10 cellular contexts compared by ENCODE assay signal in the genomic region with DNA sequence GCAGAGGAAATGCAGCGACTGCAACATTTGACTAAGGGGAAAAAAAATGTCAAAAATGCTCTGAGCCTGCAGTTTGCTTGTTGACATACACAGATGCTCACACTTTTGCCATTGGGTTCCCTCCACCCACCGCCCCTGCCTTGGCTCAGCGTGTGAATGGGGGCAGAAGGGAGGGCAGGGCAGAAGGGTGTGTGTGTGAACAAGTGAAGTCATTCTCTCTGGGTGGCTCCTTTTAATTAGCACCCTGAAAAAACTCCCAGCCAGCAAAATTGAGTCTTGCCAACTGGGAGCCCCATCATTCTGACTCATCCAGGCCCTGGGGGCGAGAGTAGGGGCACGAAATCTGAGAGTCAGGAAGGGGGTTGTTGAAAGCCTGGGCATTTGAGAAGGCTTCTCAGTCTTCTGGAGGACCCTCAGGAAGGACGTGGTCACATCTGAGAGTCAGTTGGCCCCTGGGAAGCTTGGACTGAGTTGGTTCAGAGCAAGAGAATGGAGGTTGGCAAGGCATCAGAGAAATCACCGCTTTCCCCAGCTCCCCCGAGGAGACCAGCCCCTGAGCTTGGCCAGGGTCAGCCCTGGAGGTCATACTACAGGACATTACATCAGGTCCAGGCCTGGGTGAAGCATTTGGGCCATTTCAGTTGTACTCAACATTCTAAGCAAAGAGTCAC. TPM values are rescaled to one million over a fixed set of nuclear protein-coding genes. Genes with fewer than 3 reads are reported as not detected.
DNase-seq lines count a peak whose midpoint lies in the region; TF ChIP-seq lines count a peak whose summit lies in the region.
"Had no signal": no experiment of that assay in that cellular context is flagged by ENCODE, and none has a peak within 500 bp of the region (broad histone marks: within the 10 kb centered on the region; RNA-seq: fewer than 3 reads in every experiment).

No MANE protein-coding gene starts in this region.

- no peaks in the 10 kb centered on the region for H3K36me3 Mint-ChIP-seq in H9 (ENCODE audit: insufficient read depth in 1 of 3, low read depth in 3 of 3)
- H3K36me3 Mint-ChIP-seq: activated naive CD4-positive, alpha-beta T cell treated with anti-CD3 and anti-CD28 coated beads, Interleukin-2, amount 50 U/mL, for 24 hours had no signal

- no peak overlapping the region for H3K14ac ChIP-seq in H9 (ENCODE audit: insufficient read depth, low read length)

- H3K36me3 ChIP-seq in GM23248 (ENCODE audit: low read depth) (no peaks in the 10 kb centered on the region), adipocyte (ENCODE audit: control insufficient read depth, insufficient read depth, low read length, severe bottlenecking) (no peaks in the 10 kb centered on the region), right atrium auricular region (no peaks in the 10 kb centered on the region)
- H3K36me3 ChIP-seq: neutrophil had no signal

- H3K9ac ChIP-seq in GM23248 = peak overlapping the region; percentile 82
- H3K9ac ChIP-seq in adipocyte (ENCODE audit: low read length) = peak overlapping the region; percentile 57
- no peak overlapping the region for H3K9ac ChIP-seq in H9 (ENCODE audit: extremely low read depth, insufficient read length, low read length)

- H3K56ac ChIP-seq in H9 (ENCODE audit: insufficient read length, low read depth, low read length) = no peak overlapping the region

- H3K79me1 ChIP-seq in H9 (ENCODE audit: insufficient read depth, low read depth, low read length, poor library complexity, severe bottlenecking) = no peaks in the 10 kb centered on the region

- H4K5ac ChIP-seq in H9 (ENCODE audit: insufficient read length, low read depth, low read length) = no peak overlapping the region

- H3K4me1 ChIP-seq in GM23248 (ENCODE audit: insufficient read depth) (peaks cover 41% of the 10 kb centered on the region), adipocyte (ENCODE audit: control insufficient read depth, insufficient read depth, low read length) (peaks cover 42% of the 10 kb centered on the region), right atrium auricular region (peaks cover 0 to 42% of the 10 kb centered on the region in 2 donors), H9 (ENCODE audit: insufficient read depth, low read length) (no peaks in the 10 kb centered on the region)

- no peak overlapping the region for H2BK20ac ChIP-seq in H9 (ENCODE audit: low read depth, low read length, poor library complexity, severe bottlenecking)

- H3K9me2 ChIP-seq in GM23248 (ENCODE audit: insufficient read depth) = no peaks in the 10 kb centered on the region

- H3K9me3 Mint-ChIP-seq in H9 = no peaks in the 10 kb centered on the region
- H3K9me3 Mint-ChIP-seq: activated naive CD4-positive, alpha-beta T cell treated with anti-CD3 and anti-CD28 coated beads, Interleukin-2, amount 50 U/mL, for 24 hours had no signal

- H3K27ac Mint-ChIP-seq in H9 = no peak overlapping the region
- H3K27ac Mint-ChIP-seq: activated naive CD4-positive, alpha-beta T cell treated with anti-CD3 and anti-CD28 coated beads, Interleukin-2, amount 50 U/mL, for 24 hours had no signal

- no peak overlapping the region for H2BK15ac ChIP-seq in H9 (ENCODE audit: low read depth, low read length)

- no peak overlapping the region for H2BK120ac ChIP-seq in H9 (ENCODE audit: low read depth, low read length, poor library complexity, severe bottlenecking)

- DNase-seq in GM23248 (peak; percentile 93), adipocyte (ENCODE audit: low read depth) (peak; percentile 89), right atrium auricular region (ENCODE audit: low spot score) (peak; percentile 72), stromal cell of bone marrow (ENCODE audit: low read depth) (peak; percentile 74), H9 (no peak), COR-L47 (lab: John Stamatoyannopoulos, UW) (no peak)
- no peak for DNase-seq in activated effector memory CD4-positive, alpha-beta T cell treated with Interleukin-2 at 50 U/mL for 16 hours
- DNase-seq in activated CD4-positive, CD25-positive, alpha-beta regulatory T cell treated with anti-CD3 and anti-CD28 coated beads, Interleukin-2, amount 50 U/mL, for 72 hours = no peak

- no peak overlapping the region for H2BK5ac ChIP-seq in H9 (ENCODE audit: insufficient read length, low read length)

- TF ChIP-seq CTCF in right atrium auricular region (IDR thresholded peaks at IDR 0.05) (no peak), H9 (conservative IDR thresholded peaks at IDR 0.05) (no peak)

- 21 to 22% methylated on average over 8 of the region's 8 CpGs for WGBS in GM23248 (ENCODE audit: low coverage in 1 of 2, low lambda C conversion rate in 2 of 2, missing lambda C conversion rate in 2 of 2), 2 experiments
- no CpG with 5 or more reads among the region's 8 CpGs for WGBS in H9 (ENCODE audit: extremely low coverage, insufficient read length, low lambda C conversion rate)

- H3K4ac ChIP-seq in H9 (ENCODE audit: low read depth, low read length) = no peak overlapping the region

- no peaks in the 10 kb centered on the region for H3K9me3 ChIP-seq in GM23248 (ENCODE audit: low read depth)
- H3K9me3 ChIP-seq in adipocyte (ENCODE audit: control insufficient read depth, low read length) = no peaks in the 10 kb centered on the region
- H3K9me3 ChIP-seq in right atrium auricular region = no peaks in the 10 kb centered on the region
- H3K9me3 ChIP-seq in H9 (ENCODE audit: control insufficient read depth, low read depth, low read length) = no peaks in the 10 kb centered on the region
- H3K9me3 ChIP-seq: neutrophil had no signal

- H2BK12ac ChIP-seq in H9 (ENCODE audit: insufficient read length, low read depth, low read length) = no peak overlapping the region

- no peak overlapping the region for H3K18ac ChIP-seq in H9 (ENCODE audit: insufficient read length, low read depth, low read length)

- H3K27me3 Mint-ChIP-seq in H9 (ENCODE audit: low read depth) = peaks cover 45% of the 10 kb centered on the region
- H3K27me3 Mint-ChIP-seq: activated naive CD4-positive, alpha-beta T cell treated with anti-CD3 and anti-CD28 coated beads, Interleukin-2, amount 50 U/mL, for 24 hours had no signal

- peaks cover 26% of the 10 kb centered on the region for H3F3A ChIP-seq in GM23248 (ENCODE audit: insufficient read depth)

- H3K27me3 ChIP-seq in GM23248 (replicated peaks; ENCODE audit: insufficient read depth) = no peaks in the 10 kb centered on the region
- no peaks in the 10 kb centered on the region for H3K27me3 ChIP-seq in adipocyte (replicated peaks; ENCODE audit: control insufficient read depth, insufficient read depth, low read length)
- H3K27me3 ChIP-seq in right atrium auricular region = no peaks in the 10 kb centered on the region
- H3K27me3 ChIP-seq in H9 (ENCODE audit: insufficient read depth, low read length) = no peaks in the 10 kb centered on the region; the same call in 1 of the 2 replicates

- H3K4me3 ChIP-seq in GM23248 = peak overlapping the region; percentile 10; the same call in 1 of the 2 replicates
- H3K4me3 ChIP-seq in adipocyte (ENCODE audit: low read length) = no peak overlapping the region
- H3K4me3 ChIP-seq in right atrium auricular region = no peak overlapping the region

- H2AFZ ChIP-seq in GM23248 = no peak overlapping the region
- no peak overlapping the region for H2AFZ ChIP-seq in H9 (ENCODE audit: low read length)

- no peak overlapping the region for H2AK5ac ChIP-seq in H9 (ENCODE audit: insufficient read length, low read length)

- no peak overlapping the region for H3K23ac ChIP-seq in H9 (ENCODE audit: insufficient read length, low read depth, low read length)

- in situ Hi-C loops in GM23248 (cut with MboI) = loop anchor here (10.0 kb wide), 1 partner anchor 717 kb away; no protein-coding TSS in a partner anchor

- peaks cover 3% of the 10 kb centered on the region for H3K23me2 ChIP-seq in H9 (ENCODE audit: insufficient read length, low read depth, low read length, poor library complexity, severe bottlenecking)

- peaks cover 10 to 21% of the 10 kb centered on the region in 2 experiments for H3K4me1 Mint-ChIP-seq in H9

- no peak overlapping the region for H3K4me3 Mint-ChIP-seq in H9
- H3K4me3 Mint-ChIP-seq: activated naive CD4-positive, alpha-beta T cell treated with anti-CD3 and anti-CD28 coated beads, Interleukin-2, amount 50 U/mL, for 24 hours had no signal

- H3K4me2 ChIP-seq in GM23248 (ENCODE audit: unreplicated experiment) (peak overlapping the region; percentile 79), H9 (ENCODE audit: insufficient read depth, insufficient read length, low read length) (no peak overlapping the region)

- H4K20me1 ChIP-seq in GM23248 (ENCODE audit: insufficient read depth) (no peaks in the 10 kb centered on the region), H9 (ENCODE audit: control insufficient read depth, insufficient read depth, insufficient read length) (no peaks in the 10 kb centered on the region)

- H3T11ph ChIP-seq in H9 (ENCODE audit: low read length) = no peak overlapping the region

- H3K79me2 ChIP-seq in GM23248 (ENCODE audit: insufficient read depth) = no peaks in the 10 kb centered on the region
- no peaks in the 10 kb centered on the region for H3K79me2 ChIP-seq in H9 (ENCODE audit: insufficient read depth, low read length)

- H4K91ac ChIP-seq in H9 (ENCODE audit: insufficient read length, low read depth, low read length) = no peak overlapping the region

- H3K27ac ChIP-seq in GM23248 (peak overlapping the region; percentile 93), right atrium auricular region (peak overlapping the region; percentile 13 to 27), H9 (ENCODE audit: insufficient read length, low read depth, low read length) (no peak overlapping the region)
- H3K27ac ChIP-seq: neutrophil had no signal

- H4K8ac ChIP-seq in H9 (replicated peaks; ENCODE audit: insufficient read length, low read depth, low read length) = no peak overlapping the region

RNA-seq across cellular contexts. Expression of gene KRT78, which starts 22.6 kb away (rescaled TPM):
- not detected in 2 replicates for total RNA-seq in GM23248 (2014; rRNA removed; shearing (Covaris generic))
- polyA plus RNA-seq in GM23248 (2016; fragmentation: Nextera tagmentation; extraction: Ambion mirVana) = not detected in 2 replicates
- not detected for total RNA-seq in right atrium auricular region
- not detected in 2 replicates for total RNA-seq in H9 (2021)

RNA-seq across cellular contexts. Expression of gene KRT8, which starts 33.5 kb away (rescaled TPM):
- 5.5 and 12.9 TPM in 2 replicates for total RNA-seq in GM23248 (2014; rRNA removed; shearing (Covaris generic))
- polyA plus RNA-seq in GM23248 (2016; fragmentation: Nextera tagmentation; extraction: Ambion mirVana) = 17.5 and 19.8 TPM in 2 replicates
- total RNA-seq in right atrium auricular region (100 to 1,000 TPM; 199 to 271 TPM), H9 (2021) (244 and 247 TPM in 2 replicates)

RNA-seq across cellular contexts. Expression of gene KRT79, which starts 37.3 kb away (rescaled TPM):
- not detected in 2 replicates for total RNA-seq in GM23248 (2014; rRNA removed; shearing (Covaris generic))
- 0.15 TPM in 1 of 2 replicates, not detected in the other for polyA plus RNA-seq in GM23248 (2016; fragmentation: Nextera tagmentation; extraction: Ambion mirVana)
- total RNA-seq in right atrium auricular region (not detected), H9 (2021) (not detected in 2 replicates)

RNA-seq across cellular contexts. Expression of gene KRT4, which starts 57.5 kb away (rescaled TPM):
- 0.22 TPM in 1 of 2 replicates, not detected in the other for total RNA-seq in GM23248 (2014; rRNA removed; shearing (Covaris generic))
- 0.13 TPM in 1 of 2 replicates, not detected in the other for polyA plus RNA-seq in GM23248 (2016; fragmentation: Nextera tagmentation; extraction: Ambion mirVana)
- not detected for total RNA-seq in right atrium auricular region
- total RNA-seq in H9 (2021) = not detected in 2 replicates

Comparison
In these comparisons a context has a peak if more than half of its experiments do, and no peak if none do; other contexts are left out.
1. DNase-seq: peak in GM23248 (single experiment), adipocyte (single experiment), right atrium auricular region (single experiment) and stromal cell of bone marrow (single experiment); none in activated effector memory CD4-positive, alpha-beta T cell treated with Interleukin-2 at 50 U/mL for 16 hours (single experiment), H9 (single experiment), COR-L47 (single experiment) and activated CD4-positive, CD25-positive, alpha-beta regulatory T cell treated with anti-CD3 and anti-CD28 coated beads, Interleukin-2, amount 50 U/mL, for 72 hours (single experiment).
2. RNA of gene KRT8, which starts 33.5 kb away (total RNA-seq): 199 to 271 TPM in right atrium auricular region and 244 to 247 TPM in H9; 5.5 to 12.9 TPM in GM23248; every median in the first group is over 10 times any median in the second.